Comparison of ENCODE assay signal across 8 cellular contexts in the genomic region with DNA sequence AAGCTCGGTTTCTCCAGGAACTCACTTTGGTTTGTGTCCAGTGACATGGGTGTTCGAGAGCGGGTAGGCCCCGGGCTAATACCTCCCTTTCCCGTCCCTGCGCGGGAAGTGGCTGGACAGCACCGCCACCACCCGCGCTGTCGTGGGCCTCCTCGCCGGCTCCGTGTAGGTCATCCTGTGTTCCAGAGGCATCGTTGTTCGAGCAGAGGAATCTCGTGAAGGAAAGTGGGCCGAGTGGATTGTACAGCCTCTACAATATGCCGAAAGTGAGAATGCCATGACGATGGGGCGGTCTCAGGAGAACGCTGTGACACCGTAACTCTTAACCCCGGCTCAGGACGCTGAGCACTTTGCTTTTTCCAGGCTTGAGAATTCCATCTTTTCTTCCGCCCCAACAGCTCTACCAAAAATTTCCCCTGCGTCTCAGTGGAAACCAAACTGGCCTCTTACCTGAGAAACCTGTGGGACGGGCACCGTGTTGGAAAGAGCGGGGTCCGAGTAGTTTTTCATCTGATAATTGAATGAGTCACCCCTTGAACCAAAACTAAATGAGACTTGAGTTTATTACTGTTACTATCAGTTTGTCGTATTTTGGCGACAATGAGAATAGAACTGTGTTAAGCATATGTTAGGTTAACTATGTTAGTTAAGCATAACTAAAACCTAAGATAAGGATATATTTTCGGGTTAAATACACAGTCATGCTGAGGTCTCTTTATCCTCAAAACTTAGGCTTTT. TPM values are rescaled to one million over a fixed set of nuclear protein-coding genes. Genes with fewer than 3 reads are reported as not detected.
A peak's percentile ranks its signal among the peaks of the same experiment; 100 is the strongest.
DNase-seq lines count a peak whose midpoint lies in the region; ATAC-seq, FAIRE-seq and TF ChIP-seq lines count a peak whose summit lies in the region.

No MANE protein-coding gene starts in this region.

- H3K9me3 ChIP-seq in A549: no peaks in the 10 kb centered on the region
- H3K9me3 ChIP-seq in left lung: no peaks in the 10 kb centered on the region
- no peaks in the 10 kb centered on the region for H3K9me3 ChIP-seq in tibial nerve

- CTCF ChIA-PET in A549 (lab: Yijun Ruan, JAX): interaction anchor here (0.6 to 2.7 kb wide), 23 partner anchors 9 to 344 kb away, joined by 3 to 18 read pairs (median 4); partner anchors contain the start of gene PLEK2

- FAIRE-seq in A549 (lab: Jason Lieb, UNC): no peak

- H3K4me3 ChIP-seq in A549: peak overlapping the region; percentile 87
- H3K4me3 ChIP-seq in HL-60 (replicated peaks; ENCODE audit: insufficient read depth, low read length): peak overlapping the region; percentile 81
- H3K4me3 ChIP-seq in astrocyte of the spinal cord (ENCODE audit: low read depth, low read length): peak overlapping the region; percentile 92
- H3K4me3 ChIP-seq in left lung: peak overlapping the region; percentile 92 to 95
- peak overlapping the region; percentile 73 to 92 (median 82) for H3K4me3 ChIP-seq in tibial nerve

- POLR2A ChIA-PET in A549 (lab: Yijun Ruan, JAX): interaction anchor here (0.8 to 1.2 kb wide), 4 partner anchors 51 to 852 kb away, joined by 3 to 11 read pairs (median 4); partner anchors contain the start of genes GPHN, PIGH, PLEK2 and RDH11

- ATAC-seq in A549 (peak; percentile 71 to 74), GM19463 (IDR thresholded peaks at IDR 0.05; ENCODE audit: unreplicated experiment) (peak; percentile 24), left lung (peak; percentile 59)

- H3K27me3 ChIP-seq in HL-60 (ENCODE audit: insufficient read depth, poor library complexity, severe bottlenecking) (no peaks in the 10 kb centered on the region), left lung (no peaks in the 10 kb centered on the region), tibial nerve (no peaks in the 10 kb centered on the region)

- H3K27ac ChIP-seq in A549: peak overlapping the region; percentile 95 to 99
- H3K27ac ChIP-seq in HL-60 (replicated peaks): peak overlapping the region; percentile 99
- H3K27ac ChIP-seq in left lung: peak overlapping the region; percentile 94 to 96
- peak overlapping the region; percentile 80 to 98 (median 90) for H3K27ac ChIP-seq in tibial nerve

- TF ChIP-seq CTCF in A549 (IDR thresholded peaks at IDR 0.05) (no peak), HL-60 (IDR thresholded peaks at IDR 0.05; ENCODE audit: insufficient read depth, low read length) (no peak), astrocyte of the spinal cord (IDR thresholded peaks at IDR 0.05; ENCODE audit: low read depth, low read length) (no peak), left lung (IDR thresholded peaks at IDR 0.05) (no peak), tibial nerve (IDR thresholded peaks at IDR 0.05) (no peak)

- H3K4me2 ChIP-seq in A549: peak overlapping the region; percentile 80

- H3K4me1 ChIP-seq in A549 (peaks cover 39% of the 10 kb centered on the region), left lung (peaks cover 41 to 83% of the 10 kb centered on the region in 2 donors), tibial nerve (peaks cover 3 to 73% (median 33%) of the 10 kb centered on the region in 4 donors)

- under 1% methylated on average over 32 of the region's 34 CpGs for WGBS in A549 (ENCODE audit: missing lambda C conversion rate)
- 2 to 3% methylated on average over 26 to 34 of the region's 34 CpGs for WGBS in tibial nerve, 2 donors

- DNase-seq in A549 (ENCODE audit: low read depth in 1 of 2, low spot score in 1 of 2) (peak in 1 of 2 experiments; percentile 12), HL-60 (ENCODE audit: low read depth in 1 of 2, low spot score in 1 of 2) (no peak), astrocyte of the spinal cord (ENCODE audit: low read depth, low spot score) (no peak), left lung (no peak), tibial nerve (ENCODE audit: low spot score in 2 of 2) (no peak), COLO829 (ENCODE audit: low spot score) (no peak), DMS 273 (lab: John Stamatoyannopoulos, UW; ENCODE audit: unreplicated experiment) (no peak)

- TF ChIP-seq RAD21 in A549 (conservative IDR thresholded peaks at IDR 0.05 in 1 of 2, IDR thresholded peaks at IDR 0.05 in 1 of 2): no peak

- H3K36me3 ChIP-seq in left lung (peaks cover 0 to 22% of the 10 kb centered on the region in 2 donors), tibial nerve (peaks cover 0 to 11% (median 0%) of the 10 kb centered on the region in 3 donors)

- intact Hi-C loops in left lung (cut with DNase I): no loop called here

- no peak for TF ChIP-seq EP300 in A549 (IDR thresholded peaks at IDR 0.05)
- TF ChIP-seq EP300 in tibial nerve (IDR thresholded peaks at IDR 0.05): no peak

- in situ Hi-C loops in astrocyte of the spinal cord (cut with HindIII; ENCODE audit: low sequenced_read_pairs): no loop called here

- no peak for TF ChIP-seq POLR2A in A549 (IDR thresholded peaks at IDR 0.05; ENCODE audit: low read length)
- no peak for TF ChIP-seq POLR2A in tibial nerve (IDR thresholded peaks at IDR 0.05)

TF ChIP-seq in A549, 52 proteins besides CTCF, POLR2A, EP300 and RAD21:
- no peak for TF ChIP-seq FOSL2 (IDR thresholded peaks at IDR 0.05)
- TF ChIP-seq FOSL2 (CRISPR knock-in tag; IDR thresholded peaks at IDR 0.05): peak; percentile 63
- TF ChIP-seq MYC (IDR thresholded peaks at IDR 0.05; ENCODE audit: borderline replicate concordance, low read length): peak; percentile 40; the same call in 1 of the 2 replicates
- TF ChIP-seq REST (IDR thresholded peaks at IDR 0.05): peak; percentile 69
- peak; percentile 95 for TF ChIP-seq PHF8 (IDR thresholded peaks at IDR 0.05; ENCODE audit: borderline replicate concordance, low read depth)
- no peak for TF ChIP-seq ZC3H11A (IDR thresholded peaks at IDR 0.05)
- TF ChIP-seq JUN (IDR thresholded peaks at IDR 0.05): peak in 1 of 2 experiments; percentile 32; a peak in 2 of 5 replicates
- no peak for TF ChIP-seq SREBF2 (IDR thresholded peaks at IDR 0.05)
- TF ChIP-seq E2F6 (IDR thresholded peaks at IDR 0.05; ENCODE audit: borderline replicate concordance, low read depth): no peak

RNA-seq across cellular contexts. Expression of gene EIF2S1, which starts 0.5 kb away (rescaled TPM):
- polyA plus RNA-seq in A549 (2011; rRNA removed) (192 and 393 TPM in 2 replicates), A549 (2017; fragmentation: RNase III; extraction: RNeasy Plus Mini Kit Qiagen cat#74134 plus additional on column Dnase treatment) (385 to 465 TPM (median 404 TPM) in 3 replicates)
- polyA plus RNA-seq in A549 (2012; cell fraction: cytosol; rRNA removed): 66.6 and 93.4 TPM in 2 replicates
- polyA plus RNA-seq in A549 (2012; cell fraction: nucleus; rRNA removed): 25.6 and 30.5 TPM in 2 replicates
- 78.7 and 113 TPM in 2 replicates for polyA minus RNA-seq in A549 (2011; rRNA and poly(A)+ RNA removed)
- total RNA-seq in left lung (10 to 100 TPM; 64.0 to 99.4 TPM), tibial nerve (10 to 100 TPM; 34.8 to 71.9 (median 61.3) TPM)

RNA-seq across cellular contexts. Expression of gene ATP6V1D, which starts 1.0 kb away (rescaled TPM):
- polyA plus RNA-seq in A549 (2011; rRNA removed): 70.4 and 81.7 TPM in 2 replicates
- 19.5 and 20.5 TPM in 2 replicates for polyA plus RNA-seq in A549 (2012; cell fraction: cytosol; rRNA removed)
- polyA plus RNA-seq in A549 (2012; cell fraction: nucleus; rRNA removed): 7.8 and 15.6 TPM in 2 replicates
- polyA plus RNA-seq in A549 (2017; fragmentation: RNase III; extraction: RNeasy Plus Mini Kit Qiagen cat#74134 plus additional on column Dnase treatment): 95.0 to 104 TPM (median 101 TPM) in 3 replicates
- polyA minus RNA-seq in A549 (2011; rRNA and poly(A)+ RNA removed): 23.3 and 30.2 TPM in 2 replicates
- 100 to 1,000 TPM in 1 of 2 donors, 10 to 100 TPM in 1; 84.1 to 107 TPM for total RNA-seq in left lung
- 10 to 100 TPM; 49.6 to 91.5 (median 57.6) TPM for total RNA-seq in tibial nerve

RNA-seq across cellular contexts. Expression of gene PLEK2, which starts 51.3 kb away (rescaled TPM):
- 14.7 and 15.1 TPM in 2 replicates for polyA plus RNA-seq in A549 (2011; rRNA removed)
- polyA plus RNA-seq in A549 (2012; cell fraction: cytosol; rRNA removed): 10.5 and 12.6 TPM in 2 replicates
- 6.6 and 7.9 TPM in 2 replicates for polyA plus RNA-seq in A549 (2012; cell fraction: nucleus; rRNA removed)
- polyA plus RNA-seq in A549 (2017; fragmentation: RNase III; extraction: RNeasy Plus Mini Kit Qiagen cat#74134 plus additional on column Dnase treatment): 13.0 to 16.1 TPM (median 14.6 TPM) in 3 replicates
- 7.6 and 7.8 TPM in 2 replicates for polyA minus RNA-seq in A549 (2011; rRNA and poly(A)+ RNA removed)
- 1 to 10 TPM; 2.8 to 4.2 TPM for total RNA-seq in left lung
- 1 to 10 TPM in 1 of 4 donors, under 1 TPM in 1, not detected in 2; 0.39 to 1.2 TPM for total RNA-seq in tibial nerve
